21 cellular contexts compared by ENCODE assay signal in the genomic region with DNA sequence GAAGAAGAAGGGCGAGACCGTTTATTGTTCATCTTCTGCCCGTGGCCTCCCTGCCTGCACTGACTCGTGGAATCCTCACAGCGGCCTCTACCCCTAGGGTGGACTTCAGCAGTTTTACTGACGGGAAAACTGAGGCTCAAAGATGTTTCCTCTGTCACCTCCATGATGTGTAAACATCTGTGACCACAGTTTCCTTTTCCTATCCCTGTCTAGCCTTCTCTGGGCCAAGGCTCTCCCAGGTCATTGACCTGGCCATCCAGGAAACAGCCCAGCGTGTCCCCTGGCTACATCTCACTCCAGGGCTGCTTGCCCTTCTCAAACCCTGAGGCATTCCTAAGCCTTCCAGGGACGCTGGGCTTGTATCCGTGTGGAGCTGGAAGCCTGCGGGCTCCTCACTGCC. TPM values are rescaled to one million over a fixed set of nuclear protein-coding genes. Genes with fewer than 3 reads are reported as not detected.
DNase-seq lines count a peak whose midpoint lies in the region; ATAC-seq and TF ChIP-seq lines count a peak whose summit lies in the region.
"Had no signal": no experiment of that assay in that cellular context is flagged by ENCODE, and none has a peak within 500 bp of the region (broad histone marks: within the 10 kb centered on the region; RNA-seq: fewer than 3 reads in every experiment).

No MANE protein-coding gene starts in this region.

- peaks cover 0 to 31% (median 15%) of the 10 kb centered on the region in 4 donors for H3K4me1 ChIP-seq in right lobe of liver

- H3K36me3 ChIP-seq in right lobe of liver, result peaks cover 0 to 26% (median 14%) of the 10 kb centered on the region in 4 donors

- ATAC-seq in right lobe of liver (peak; percentile 82 to 89 (median 85)), HG02623 (IDR thresholded peaks at IDR 0.05; ENCODE audit: unreplicated experiment) (no peak)
- ATAC-seq: GM12878, GM23338, K562 had no signal

- peak overlapping the region; percentile 55 for H3K27ac Mint-ChIP-seq in activated naive CD4-positive, alpha-beta T cell treated with anti-CD3 and anti-CD28 coated beads, Interleukin-2, amount 10 ng/mL, durations not matched to agents 7 days and 5 days
- no peak overlapping the region for H3K27ac Mint-ChIP-seq in activated naive CD4-positive, alpha-beta T cell treated with anti-CD3 and anti-CD28 coated beads for 36 hours
- H3K27ac Mint-ChIP-seq: B cell; CD4-positive, alpha-beta T cell; GM23338 had no signal

- no peak overlapping the region for H3K4me3 ChIP-seq in right lobe of liver
- H3K4me3 ChIP-seq: GM12878, GM23338, K562, PC-9 had no signal

- TF ChIP-seq POLR2A in right lobe of liver (IDR thresholded peaks at IDR 0.05), result no peak

- peak overlapping the region; percentile 33 to 47 (median 38) for H3K27ac ChIP-seq in right lobe of liver
- H3K27ac ChIP-seq: 22Rv1, PC-9 had no signal

- no peaks in the 10 kb centered on the region for H3K9me3 Mint-ChIP-seq in activated naive CD4-positive, alpha-beta T cell treated with anti-CD3 and anti-CD28 coated beads, Interleukin-2, amount 10 ng/mL, durations not matched to agents 7 days and 5 days
- no peaks in the 10 kb centered on the region for H3K9me3 Mint-ChIP-seq in activated naive CD4-positive, alpha-beta T cell treated with anti-CD3 and anti-CD28 coated beads for 36 hours
- H3K9me3 Mint-ChIP-seq: CD4-positive, alpha-beta T cell; GM23338 had no signal

- CTCF ChIA-PET in activated naive CD4-positive, alpha-beta T cell treated with anti-CD3 and anti-CD28 coated beads, Interleukin-2, amount 10 ng/mL, durations not matched to agents 7 days and 5 days (lab: Charles Lee), result no interaction called here
- CTCF ChIA-PET in activated naive CD4-positive, alpha-beta T cell treated with anti-CD3 and anti-CD28 coated beads for 36 hours (lab: Charles Lee), result no interaction called here

- no peaks in the 10 kb centered on the region for H3K4me1 Mint-ChIP-seq in activated naive CD4-positive, alpha-beta T cell treated with anti-CD3 and anti-CD28 coated beads, Interleukin-2, amount 10 ng/mL, durations not matched to agents 7 days and 5 days
- H3K4me1 Mint-ChIP-seq in activated naive CD4-positive, alpha-beta T cell treated with anti-CD3 and anti-CD28 coated beads for 36 hours (ENCODE audit: low read depth), result no peaks in the 10 kb centered on the region
- H3K4me1 Mint-ChIP-seq: B cell, GM23338 had no signal

- 28% methylated on average over 8 of the region's 10 CpGs for WGBS in right lobe of liver (ENCODE audit: insufficient coverage, low coverage, low lambda C conversion rate, missing lambda C conversion rate)

- H3K27me3 Mint-ChIP-seq in activated naive CD4-positive, alpha-beta T cell treated with anti-CD3 and anti-CD28 coated beads, Interleukin-2, amount 10 ng/mL, durations not matched to agents 7 days and 5 days, result no peaks in the 10 kb centered on the region
- no peaks in the 10 kb centered on the region for H3K27me3 Mint-ChIP-seq in activated naive CD4-positive, alpha-beta T cell treated with anti-CD3 and anti-CD28 coated beads for 36 hours (ENCODE audit: low read depth)
- H3K27me3 Mint-ChIP-seq: B cell; CD4-positive, alpha-beta T cell had no signal

- no peaks in the 10 kb centered on the region for H3K27me3 ChIP-seq in right lobe of liver

- intact Hi-C loops in activated naive CD4-positive, alpha-beta T cell treated with anti-CD3 and anti-CD28 coated beads for 36 hours (cut with micrococcal nuclease), result no loop called here
- intact Hi-C loops in right lobe of liver (cut with DNase I), result no loop called here

- no peaks in the 10 kb centered on the region for H3K9me3 ChIP-seq in right lobe of liver
- H3K9me3 ChIP-seq: Caco-2 had no signal

- H3K36me3 Mint-ChIP-seq in activated naive CD4-positive, alpha-beta T cell treated with anti-CD3 and anti-CD28 coated beads, Interleukin-2, amount 10 ng/mL, durations not matched to agents 7 days and 5 days, result peaks cover 34% of the 10 kb centered on the region
- peaks cover 1% of the 10 kb centered on the region for H3K36me3 Mint-ChIP-seq in activated naive CD4-positive, alpha-beta T cell treated with anti-CD3 and anti-CD28 coated beads for 36 hours (ENCODE audit: low read depth)

- DNase-seq in activated naive CD4-positive, alpha-beta T cell treated with anti-CD3 and anti-CD28 coated beads, Interleukin-2, amount 10 ng/mL, durations not matched to agents 7 days and 5 days, result no peak
- no peak for DNase-seq in activated naive CD4-positive, alpha-beta T cell treated with anti-CD3 and anti-CD28 coated beads for 36 hours
- DNase-seq in dermis blood vessel endothelial cell (peak; percentile 65), right lobe of liver (peak in 1 of 3 donors; percentile 68), NCI-H226 (no peak), anterior cingulate cortex (lab: John Stamatoyannopoulos, UW) (no peak)
- DNase-seq in stimulated activated CD8-positive, alpha-beta memory T cell treated with anti-CD3 and anti-CD28 coated beads, Interleukin-4, amount 100 ng/mL, for 48 hours, result no peak
- DNase-seq: Caco-2; CD4-positive, alpha-beta T cell; HCEC 1CT; MV-4-11; NCI-H187; NCI-H526; PC-9; SW 1271 had no signal

- no peak overlapping the region for H3K4me3 Mint-ChIP-seq in activated naive CD4-positive, alpha-beta T cell treated with anti-CD3 and anti-CD28 coated beads, Interleukin-2, amount 10 ng/mL, durations not matched to agents 7 days and 5 days
- no peak overlapping the region for H3K4me3 Mint-ChIP-seq in activated naive CD4-positive, alpha-beta T cell treated with anti-CD3 and anti-CD28 coated beads for 36 hours
- H3K4me3 Mint-ChIP-seq: B cell; CD4-positive, alpha-beta T cell; GM23338 had no signal

- no peak for TF ChIP-seq CTCF in right lobe of liver (IDR thresholded peaks at IDR 0.05)

RNA-seq across cellular contexts. Expression of gene GCAT, which starts 49.0 kb away (rescaled TPM):
- total RNA-seq in activated naive CD4-positive, alpha-beta T cell treated with anti-CD3 and anti-CD28 coated beads for 36 hours, result 10 to 100 TPM; 26.9 to 27.2 TPM
- 24.5 and 37.6 TPM in 2 replicates for total RNA-seq in dermis blood vessel endothelial cell
- total RNA-seq in right lobe of liver, result 10 to 100 TPM; 21.9 to 43.0 (median 29.8) TPM
